15 cellular contexts compared by ENCODE assay signal in the genomic region with DNA sequence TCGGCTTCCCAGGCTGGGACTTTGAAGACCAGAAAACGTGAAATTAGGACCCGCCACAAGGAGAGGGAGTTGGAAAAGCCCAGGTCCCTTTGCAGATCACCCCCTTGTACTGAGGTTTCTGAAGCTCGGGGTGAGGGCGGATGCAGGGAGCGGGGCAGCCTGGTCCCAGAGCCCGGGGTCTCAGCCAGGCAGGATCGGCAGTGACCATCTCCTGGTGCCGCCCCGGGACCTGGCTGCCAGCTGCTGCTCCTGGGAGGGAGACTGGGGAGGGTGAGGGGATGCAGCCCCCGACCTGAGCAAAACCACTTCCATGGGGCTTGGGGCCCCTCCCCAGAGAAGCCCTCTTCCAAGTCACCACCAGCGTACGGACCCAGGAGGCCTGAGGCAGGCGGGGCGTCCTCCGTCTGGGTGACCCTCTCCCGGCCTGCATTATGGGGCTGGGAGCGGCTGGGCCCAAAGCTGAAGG. TPM values are rescaled to one million over a fixed set of nuclear protein-coding genes. Genes with fewer than 3 reads are reported as not detected.
DNase-seq lines count a peak whose midpoint lies in the region; ATAC-seq and TF ChIP-seq lines count a peak whose summit lies in the region.
"Had no signal": no experiment of that assay in that cellular context is flagged by ENCODE, and none has a peak within 500 bp of the region (broad histone marks: within the 10 kb centered on the region; RNA-seq: fewer than 3 reads in every experiment).

No MANE protein-coding gene starts in this region.

- peak overlapping the region in 3 of 4 donors; percentile 46 to 75 (median 73) for H3K27ac ChIP-seq in Peyer's patch
- H3K27ac ChIP-seq: gastrocnemius medialis had no signal

- TF ChIP-seq CTCF in Peyer's patch (IDR thresholded peaks at IDR 0.05): no peak

- peak overlapping the region; percentile 85 for H3K4me3 Mint-ChIP-seq in activated naive CD4-positive, alpha-beta T cell treated with anti-CD3 and anti-CD28 coated beads, Interleukin-2, amount 50 U/mL, for 24 hours
- peak overlapping the region; percentile 91 to 92 for H3K4me3 Mint-ChIP-seq in effector memory CD8-positive, alpha-beta T cell
- H3K4me3 Mint-ChIP-seq in stimulated activated memory B cell treated with anti-CD40 and anti-IgM and Interleukin-4, amounts not matched to agents 10 μg/mL and 1 μg/mL and 100 μg/mL, for 72 hours: peak overlapping the region; percentile 39

- TF ChIP-seq POLR2A in Peyer's patch (IDR thresholded peaks at IDR 0.05): no peak

- peaks cover 76% of the 10 kb centered on the region for H3K4me1 Mint-ChIP-seq in activated naive CD4-positive, alpha-beta T cell treated with anti-CD3 and anti-CD28 coated beads, Interleukin-2, amount 50 U/mL, for 24 hours
- H3K4me1 Mint-ChIP-seq in effector memory CD8-positive, alpha-beta T cell (ENCODE audit: low read depth in 2 of 2): peaks cover 54 to 68% of the 10 kb centered on the region in 2 donors
- H3K4me1 Mint-ChIP-seq in stimulated activated memory B cell treated with anti-CD40 and anti-IgM and Interleukin-4, amounts not matched to agents 10 μg/mL and 1 μg/mL and 100 μg/mL, for 72 hours: peaks cover 55% of the 10 kb centered on the region

- no peaks in the 10 kb centered on the region for H3K36me3 Mint-ChIP-seq in activated naive CD4-positive, alpha-beta T cell treated with anti-CD3 and anti-CD28 coated beads, Interleukin-2, amount 50 U/mL, for 24 hours
- H3K36me3 Mint-ChIP-seq in effector memory CD8-positive, alpha-beta T cell (ENCODE audit: insufficient read depth): peaks cover 30% of the 10 kb centered on the region
- no peaks in the 10 kb centered on the region for H3K36me3 Mint-ChIP-seq in stimulated activated memory B cell treated with anti-CD40 and anti-IgM and Interleukin-4, amounts not matched to agents 10 μg/mL and 1 μg/mL and 100 μg/mL, for 72 hours

- no peaks in the 10 kb centered on the region for H3K27me3 Mint-ChIP-seq in activated naive CD4-positive, alpha-beta T cell treated with anti-CD3 and anti-CD28 coated beads, Interleukin-2, amount 50 U/mL, for 24 hours
- H3K27me3 Mint-ChIP-seq in effector memory CD8-positive, alpha-beta T cell: no peaks in the 10 kb centered on the region
- H3K27me3 Mint-ChIP-seq in stimulated activated memory B cell treated with anti-CD40 and anti-IgM and Interleukin-4, amounts not matched to agents 10 μg/mL and 1 μg/mL and 100 μg/mL, for 72 hours: no peaks in the 10 kb centered on the region

- no peak for DNase-seq in activated naive CD4-positive, alpha-beta T cell treated with Interleukin-2 at 50 U/mL for 16 hours
- no peak for DNase-seq in Peyer's patch
- no peak for DNase-seq in effector memory CD8-positive, alpha-beta T cell
- DNase-seq in T1000 (lab: John Stamatoyannopoulos, UW): no peak
- DNase-seq in NCI-H1048 (lab: John Stamatoyannopoulos, UW): no peak
- DNase-seq: activated gamma-delta T cell, EL, gastrocnemius medialis, midbrain had no signal

- H3K36me3 ChIP-seq in Peyer's patch: no peaks in the 10 kb centered on the region
- H3K36me3 ChIP-seq: gastrocnemius medialis, upper lobe of left lung had no signal

- H3K4me3 ChIP-seq in Peyer's patch: peak overlapping the region in 2 of 4 donors; percentile 13 to 16
- H3K4me3 ChIP-seq: gastrocnemius medialis, upper lobe of left lung had no signal

- no peaks in the 10 kb centered on the region for H3K27me3 ChIP-seq in Peyer's patch
- H3K27me3 ChIP-seq: gastrocnemius medialis, upper lobe of left lung had no signal

- no peak for ATAC-seq in effector memory CD8-positive, alpha-beta T cell (replicated peaks)
- ATAC-seq in stimulated activated memory B cell treated with anti-CD40 and anti-IgM and Interleukin-4, amounts not matched to agents 10 μg/mL and 1 μg/mL and 100 μg/mL, for 72 hours: no peak
- ATAC-seq in GM21515 (IDR thresholded peaks at IDR 0.05; ENCODE audit: unreplicated experiment): no peak
- ATAC-seq: gastrocnemius medialis had no signal

- H3K27ac Mint-ChIP-seq in activated naive CD4-positive, alpha-beta T cell treated with anti-CD3 and anti-CD28 coated beads, Interleukin-2, amount 50 U/mL, for 24 hours: peak overlapping the region; percentile 88
- H3K27ac Mint-ChIP-seq in effector memory CD8-positive, alpha-beta T cell: peak overlapping the region; percentile 90 to 100
- H3K27ac Mint-ChIP-seq in stimulated activated memory B cell treated with anti-CD40 and anti-IgM and Interleukin-4, amounts not matched to agents 10 μg/mL and 1 μg/mL and 100 μg/mL, for 72 hours: peak overlapping the region; percentile 97

- H3K4me1 ChIP-seq in Peyer's patch: peaks cover 3 to 43% (median 32%) of the 10 kb centered on the region in 4 donors

- no peaks in the 10 kb centered on the region for H3K9me3 ChIP-seq in Peyer's patch
- H3K9me3 ChIP-seq: gastrocnemius medialis, upper lobe of left lung had no signal

- no peaks in the 10 kb centered on the region for H3K9me3 Mint-ChIP-seq in activated naive CD4-positive, alpha-beta T cell treated with anti-CD3 and anti-CD28 coated beads, Interleukin-2, amount 50 U/mL, for 24 hours
- H3K9me3 Mint-ChIP-seq in effector memory CD8-positive, alpha-beta T cell: no peaks in the 10 kb centered on the region
- H3K9me3 Mint-ChIP-seq in stimulated activated memory B cell treated with anti-CD40 and anti-IgM and Interleukin-4, amounts not matched to agents 10 μg/mL and 1 μg/mL and 100 μg/mL, for 72 hours: no peaks in the 10 kb centered on the region

RNA-seq across cellular contexts. Expression of gene CD7, which starts 14.9 kb away (rescaled TPM):
- total RNA-seq in Peyer's patch: 10 to 100 TPM in 3 of 4 donors, not detected in 1; 11.6 to 15.4 (median 15.2) TPM
- total RNA-seq: SK-MEL-5 had no signal

RNA-seq across cellular contexts. Expression of gene CSNK1D, which starts 29.0 kb away (rescaled TPM):
- 100 to 1,000 TPM; 148 to 232 (median 215) TPM for total RNA-seq in Peyer's patch

RNA-seq across cellular contexts. Expression of gene SECTM1, which starts 31.0 kb away (rescaled TPM):
- total RNA-seq in Peyer's patch: 100 to 1,000 TPM in 2 of 4 donors, 10 to 100 TPM in 2; 10.7 to 258 (median 94.5) TPM

RNA-seq across cellular contexts. Expression of gene TEX19, which starts 56.5 kb away (rescaled TPM):
- not detected for total RNA-seq in Peyer's patch
- total RNA-seq: cardiac septum, upper lobe of left lung had no signal

Comparison
In these comparisons a context has a peak if more than half of its experiments do, and no peak if none do; other contexts are left out.
1. H3K4me3 Mint-ChIP-seq: peak in every context shown above with its lines; median percentile 92 in effector memory CD8-positive, alpha-beta T cell; 85 in activated naive CD4-positive, alpha-beta T cell treated with anti-CD3 and anti-CD28 coated beads, Interleukin-2, amount 50 U/mL, for 24 hours; 39 in stimulated activated memory B cell treated with anti-CD40 and anti-IgM and Interleukin-4, amounts not matched to agents 10 μg/mL and 1 μg/mL and 100 μg/mL, for 72 hours.